ENCODE assay signal across 18 cellular contexts in genomic region chr17:79862771-79863440, GRCh38. TPM values are rescaled to one million over a fixed set of nuclear protein-coding genes. Genes with fewer than 3 reads are reported as not detected.
DNase-seq lines count a peak whose midpoint lies in the region; ATAC-seq and TF ChIP-seq lines count a peak whose summit lies in the region.
"Had no signal": no experiment of that assay in that cellular context is flagged by ENCODE, and none has a peak within 500 bp of the region (broad histone marks: within the 10 kb centered on the region; RNA-seq: fewer than 3 reads in every experiment).

No MANE protein-coding gene starts in this region.

- no peak for TF ChIP-seq CTCF in osteoblast (IDR thresholded peaks at IDR 0.05; ENCODE audit: extremely low read depth, low read depth, low read length)

- no peaks in the 10 kb centered on the region for H3K79me2 ChIP-seq in osteoblast (ENCODE audit: insufficient read depth, low read length)

- H3K4me1 ChIP-seq in BLaER1 treated with 17β-estradiol and CSF1 and Interleukin-3, amounts not matched to agents 10 nM and 100 nM: peaks cover 0 to 32% (median 20%) of the 10 kb centered on the region in 10 experiments; a peak in 16 of 20 replicates
- H3K4me1 ChIP-seq in osteoblast (ENCODE audit: insufficient read depth, low read length): no peaks in the 10 kb centered on the region

- H3K4me1 Mint-ChIP-seq in T-helper 2 cell treated with Interferon-gamma antibody and Interleukin-4, amounts not matched to agents 5 μg/mL and 100 μg/mL, for 36 hours (ENCODE audit: low read depth): peaks cover 4% of the 10 kb centered on the region

- no peaks in the 10 kb centered on the region for H3K9me3 ChIP-seq in BLaER1 treated with 17β-estradiol and CSF1 and Interleukin-3, amounts not matched to agents 10 nM and 100 nM (replicated peaks in 1 of 11)
- no peaks in the 10 kb centered on the region for H3K9me3 ChIP-seq in osteoblast (ENCODE audit: low read depth, low read length)

- peaks cover 0 to 4% (median 0%) of the 10 kb centered on the region in 11 experiments; a peak in 1 of 22 replicates for H4K20me1 ChIP-seq in BLaER1 treated with 17β-estradiol and CSF1 and Interleukin-3, amounts not matched to agents 10 nM and 100 nM
- H4K20me1 ChIP-seq in osteoblast (ENCODE audit: insufficient read depth, low read length): no peaks in the 10 kb centered on the region

- H2AFZ ChIP-seq in osteoblast (ENCODE audit: low read length): no peak overlapping the region

- no peak overlapping the region for H3K4me3 Mint-ChIP-seq in T-helper 2 cell treated with Interferon-gamma antibody and Interleukin-4, amounts not matched to agents 5 μg/mL and 100 μg/mL, for 36 hours
- H3K4me3 Mint-ChIP-seq: CD8-positive, alpha-beta T cell; H9 had no signal

- H3K27me3 Mint-ChIP-seq in T-helper 2 cell treated with Interferon-gamma antibody and Interleukin-4, amounts not matched to agents 5 μg/mL and 100 μg/mL, for 36 hours (ENCODE audit: low read depth): peaks cover 6% of the 10 kb centered on the region

- DNase-seq in H7: peak; percentile 67
- peak in 33 of 42 donors; percentile 27 to 82 (median 58) for DNase-seq in head of caudate nucleus
- peak; percentile 57 for DNase-seq in osteoblast (ENCODE audit: insufficient read length, low spot score, missing footprints)
- DNase-seq in C1 segment of cervical spinal cord (lab: John Stamatoyannopoulos, UW): no peak
- no peak for DNase-seq in anterior cingulate cortex (lab: John Stamatoyannopoulos, UW)
- DNase-seq in T-helper 2 cell treated with Interferon-gamma antibody and Interleukin-4, amounts not matched to agents 5 μg/mL and 100 μg/mL, for 36 hours (ENCODE audit: low spot score): no peak
- DNase-seq: DMS153, GDM1, H9, NCI-H1092 treated with DMSO at 0.1 percent for 48 hours, NCI-H146, NCI-H2029 treated with DMSO at 0.1 percent for 48 hours, NCI-H446, NCI-H526 had no signal

- H3K36me3 Mint-ChIP-seq in T-helper 2 cell treated with Interferon-gamma antibody and Interleukin-4, amounts not matched to agents 5 μg/mL and 100 μg/mL, for 36 hours (ENCODE audit: low read depth): no peaks in the 10 kb centered on the region
- H3K36me3 Mint-ChIP-seq: CD8-positive, alpha-beta T cell had no signal

- no peak overlapping the region for H3K4me3 ChIP-seq in BLaER1 treated with 17β-estradiol and CSF1 and Interleukin-3, amounts not matched to agents 10 nM and 100 nM
- H3K4me3 ChIP-seq in H7 (ENCODE audit: insufficient read depth, low read depth, low read length) (no peak overlapping the region), osteoblast (ENCODE audit: insufficient read depth, low read length) (no peak overlapping the region)

- H3K9me3 Mint-ChIP-seq in T-helper 2 cell treated with Interferon-gamma antibody and Interleukin-4, amounts not matched to agents 5 μg/mL and 100 μg/mL, for 36 hours: no peaks in the 10 kb centered on the region
- H3K9me3 Mint-ChIP-seq: CD8-positive, alpha-beta T cell; H9 had no signal

- H3K4me2 ChIP-seq in BLaER1 treated with 17β-estradiol and CSF1 and Interleukin-3, amounts not matched to agents 10 nM and 100 nM: peak overlapping the region in 7 of 11 experiments; percentile 64 to 87 (median 79); a peak in 9 of 22 replicates
- H3K4me2 ChIP-seq in osteoblast (ENCODE audit: insufficient read depth, low read length): no peak overlapping the region
- H3K4me2 ChIP-seq: KMS-11 had no signal

- H3K27ac ChIP-seq in BLaER1 treated with 17β-estradiol and CSF1 and Interleukin-3, amounts not matched to agents 10 nM and 100 nM: no peak overlapping the region
- H3K27ac ChIP-seq in osteoblast (ENCODE audit: low read depth, low read length): no peak overlapping the region
- H3K27ac ChIP-seq: KMS-11 had no signal

- no peak overlapping the region for H3K9ac ChIP-seq in BLaER1 treated with 17β-estradiol and CSF1 and Interleukin-3, amounts not matched to agents 10 nM and 100 nM
- H3K9ac ChIP-seq: KMS-11 had no signal

- H3K27me3 ChIP-seq in BLaER1 treated with 17β-estradiol and CSF1 and Interleukin-3, amounts not matched to agents 10 nM and 100 nM: peaks cover 0 to 8% (median 0%) of the 10 kb centered on the region in 11 experiments; a peak in 2 of 22 replicates
- H3K27me3 ChIP-seq in H7 (ENCODE audit: control insufficient read depth, insufficient read depth, low read length) (peaks cover 2% of the 10 kb centered on the region; the same call in 1 of the 2 replicates), osteoblast (ENCODE audit: insufficient read depth, low read length) (peaks cover 43% of the 10 kb centered on the region)

- intact Hi-C loops in head of caudate nucleus (cut with DNase I): no loop called here

- no peaks in the 10 kb centered on the region for H3K36me3 ChIP-seq in BLaER1 treated with 17β-estradiol and CSF1 and Interleukin-3, amounts not matched to agents 10 nM and 100 nM
- H3K36me3 ChIP-seq in H7 (replicated peaks; ENCODE audit: control insufficient read depth, insufficient read depth, low read length) (no peaks in the 10 kb centered on the region), osteoblast (ENCODE audit: insufficient read depth, low read length) (no peaks in the 10 kb centered on the region)

- no peak for ATAC-seq in GM21786 (IDR thresholded peaks at IDR 0.05; ENCODE audit: unreplicated experiment)
- ATAC-seq: CD8-positive, alpha-beta T cell had no signal

- no peak overlapping the region for H3K27ac Mint-ChIP-seq in T-helper 2 cell treated with Interferon-gamma antibody and Interleukin-4, amounts not matched to agents 5 μg/mL and 100 μg/mL, for 36 hours
- H3K27ac Mint-ChIP-seq: CD8-positive, alpha-beta T cell; H9 had no signal

RNA-seq across cellular contexts. Expression of gene CBX4, which starts 23.7 kb away (rescaled TPM):
- 6.4 and 6.6 TPM in 2 replicates for total RNA-seq in H7 (2014; rRNA removed; shearing (Covaris generic))
- total RNA-seq in osteoblast: 17.1 and 22.1 TPM in 2 replicates

Comparison
In these comparisons a context has a peak if more than half of its experiments do, and no peak if none do; other contexts are left out.
1. DNase-seq: peak in H7 (single experiment), head of caudate nucleus (33 of 42) and osteoblast (single experiment); none in C1 segment of cervical spinal cord (0 of 14), anterior cingulate cortex (0 of 58) and T-helper 2 cell treated with Interferon-gamma antibody and Interleukin-4, amounts not matched to agents 5 μg/mL and 100 μg/mL, for 36 hours (single experiment).